8 cellular contexts compared by ENCODE assay signal in the genomic region with DNA sequence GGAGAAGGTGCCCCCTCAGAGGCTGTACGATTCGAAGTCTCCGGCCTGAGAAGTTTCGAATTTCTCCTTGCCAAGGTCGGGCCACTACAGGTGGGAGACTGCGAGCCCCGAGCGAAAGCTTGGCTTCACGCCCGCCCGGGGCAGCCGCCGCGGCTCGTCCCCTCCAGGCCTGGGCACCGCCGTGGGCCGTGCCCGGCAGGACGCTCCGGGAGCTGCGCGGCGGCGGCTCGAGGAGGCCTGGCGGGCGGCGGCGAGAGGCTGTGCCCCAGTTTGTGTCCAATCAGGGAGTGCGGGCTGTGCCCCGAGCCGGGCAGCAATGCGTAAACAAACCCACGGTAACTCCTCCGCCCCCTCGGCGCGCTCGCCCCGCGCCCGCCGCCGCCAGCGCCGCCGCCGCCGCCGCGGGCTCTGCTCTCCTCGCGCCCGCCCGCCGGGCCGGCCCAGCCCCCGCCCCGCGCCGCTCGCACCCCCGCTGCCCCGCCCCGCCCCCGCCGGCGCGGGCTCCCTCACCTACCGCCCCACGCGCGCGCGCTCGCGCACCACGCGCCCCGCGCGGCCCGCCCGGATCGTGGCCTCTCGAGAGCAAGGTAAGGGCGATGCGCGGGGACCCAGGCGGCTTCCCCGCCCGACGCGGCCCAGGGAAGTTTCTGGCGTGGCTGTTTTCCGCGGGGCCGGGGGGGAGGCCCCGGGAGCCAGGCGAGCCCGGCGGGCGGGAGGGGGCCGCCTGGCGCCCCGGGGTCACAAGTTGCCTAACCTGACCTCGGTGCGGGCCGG.
DNase-seq lines count a peak whose midpoint lies in the region; TF ChIP-seq lines count a peak whose summit lies in the region.

No MANE protein-coding gene starts in this region.

- TF ChIP-seq CTCF in HFF-Myc (IDR thresholded peaks at IDR 0.05; ENCODE audit: low read depth, low read length, missing control alignments): no peak

- peak; percentile 43 for TF ChIP-seq POLR2A in GM15510 (IDR thresholded peaks at IDR 0.05; ENCODE audit: borderline replicate concordance, extremely low read depth, insufficient read length)

- H3K4me3 ChIP-seq in HFF-Myc (replicated peaks; ENCODE audit: low read depth, low read length): peak overlapping the region; percentile 63

- DNase-seq in HFF-Myc (ENCODE audit: extremely low read depth, low read depth) (no peak), NCI-H1105 (lab: John Stamatoyannopoulos, UW) (peak; percentile 14), cortex of kidney (lab: John Stamatoyannopoulos, UW) (peak; percentile 20), left kidney (ENCODE audit: low read depth, low spot score) (peak; percentile 85), NCI-H446 treated with DMSO at 0.1 percent for 48 hours (lab: John Stamatoyannopoulos, UW) (no peak)
- DNase-seq in activated CD4-positive, alpha-beta T cell treated with anti-CD3 and anti-CD28 coated beads, Interleukin-2, amount 50 U/mL, for 4 hours: peak; percentile 68 to 74
- DNase-seq in stimulated activated CD4-positive, alpha-beta T cell treated with anti-CD3 and anti-CD28 coated beads, Interleukin-1b, Interleukin-23, amount 100 ng/mL, for 24 hours (ENCODE audit: low read depth in 4 of 4, low spot score in 1 of 4): peak; percentile 19 to 52 (median 42)

Comparison
In these comparisons a context has a peak if more than half of its experiments do, and no peak if none do; other contexts are left out.
1. DNase-seq: peak in NCI-H1105 (single experiment), activated CD4-positive, alpha-beta T cell treated with anti-CD3 and anti-CD28 coated beads, Interleukin-2, amount 50 U/mL, for 4 hours (2 of 2), cortex of kidney (single experiment), left kidney (single experiment) and stimulated activated CD4-positive, alpha-beta T cell treated with anti-CD3 and anti-CD28 coated beads, Interleukin-1b, Interleukin-23, amount 100 ng/mL, for 24 hours (4 of 4); none in HFF-Myc (single experiment) and NCI-H446 treated with DMSO at 0.1 percent for 48 hours (single experiment).